ENCODE assay signal across 1 cellular context in the genomic region with DNA sequence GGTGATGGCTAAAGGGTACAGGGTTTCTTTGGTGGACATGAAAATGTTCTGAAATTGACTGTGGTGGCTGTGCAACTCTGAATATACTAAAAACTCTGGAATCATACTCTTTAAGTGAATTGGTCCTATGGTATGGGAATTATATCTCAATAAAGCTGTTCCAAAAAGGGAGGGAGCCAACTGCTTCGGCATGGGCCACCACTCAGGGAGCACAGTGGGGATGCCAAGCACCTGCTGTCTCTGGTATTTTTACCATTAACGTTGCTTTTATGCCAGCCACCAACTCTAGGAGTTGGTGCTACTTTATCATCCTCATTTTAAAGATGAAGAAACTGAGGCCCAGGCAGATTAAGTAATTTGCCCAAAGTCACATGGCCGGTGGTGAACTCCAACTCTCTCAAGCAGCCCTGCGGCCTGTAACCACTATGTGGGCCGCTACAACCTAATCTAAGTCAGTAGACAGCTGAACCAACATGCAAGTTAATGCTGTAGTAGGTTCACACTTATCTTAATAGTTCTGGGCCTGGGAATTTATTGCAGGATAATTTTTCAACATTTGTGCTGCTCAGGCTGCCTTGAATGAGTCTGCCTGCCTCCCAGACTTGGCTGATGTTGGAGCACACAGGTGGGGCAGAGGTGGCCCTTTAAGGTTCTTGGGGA.
TF ChIP-seq lines count a peak whose summit lies in the region.

No MANE protein-coding gene starts in this region.

TF ChIP-seq in GM23338, 12 proteins besides CTCF, POLR2A, EP300 and RAD21:
- TF ChIP-seq STAT1 (IDR thresholded peaks at IDR 0.05; ENCODE audit: unreplicated experiment) (no peak), JUNB (IDR thresholded peaks at IDR 0.05; ENCODE audit: unreplicated experiment) (no peak), POLR2AphosphoS5 (IDR thresholded peaks at IDR 0.05; ENCODE audit: low read depth) (no peak), ZNF114 (CRISPR knock-in tag; IDR thresholded peaks at IDR 0.05) (no peak), REST (IDR thresholded peaks at IDR 0.05; ENCODE audit: unreplicated experiment) (no peak), CREB1 (CRISPR knock-in tag; IDR thresholded peaks at IDR 0.05; ENCODE audit: low read depth) (no peak), ZNF331 (CRISPR knock-in tag; IDR thresholded peaks at IDR 0.05; ENCODE audit: low read depth) (no peak), EZH2phosphoT487 (IDR thresholded peaks at IDR 0.05; ENCODE audit: unreplicated experiment) (no peak), NANOG (IDR thresholded peaks at IDR 0.05; ENCODE audit: borderline replicate concordance) (no peak), EZH2 (IDR thresholded peaks at IDR 0.05; ENCODE audit: low read depth, unreplicated experiment) (no peak)
- TF ChIP-seq, protein P1, sequence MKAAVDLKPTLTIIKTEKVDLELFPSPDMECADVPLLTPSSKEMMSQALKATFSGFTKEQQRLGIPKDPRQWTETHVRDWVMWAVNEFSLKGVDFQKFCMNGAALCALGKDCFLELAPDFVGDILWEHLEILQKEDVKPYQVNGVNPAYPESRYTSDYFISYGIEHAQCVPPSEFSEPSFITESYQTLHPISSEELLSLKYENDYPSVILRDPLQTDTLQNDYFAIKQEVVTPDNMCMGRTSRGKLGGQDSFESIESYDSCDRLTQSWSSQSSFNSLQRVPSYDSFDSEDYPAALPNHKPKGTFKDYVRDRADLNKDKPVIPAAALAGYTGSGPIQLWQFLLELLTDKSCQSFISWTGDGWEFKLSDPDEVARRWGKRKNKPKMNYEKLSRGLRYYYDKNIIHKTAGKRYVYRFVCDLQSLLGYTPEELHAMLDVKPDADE (IDR thresholded peaks at IDR 0.05): no peak
- TF ChIP-seq, protein P2, sequence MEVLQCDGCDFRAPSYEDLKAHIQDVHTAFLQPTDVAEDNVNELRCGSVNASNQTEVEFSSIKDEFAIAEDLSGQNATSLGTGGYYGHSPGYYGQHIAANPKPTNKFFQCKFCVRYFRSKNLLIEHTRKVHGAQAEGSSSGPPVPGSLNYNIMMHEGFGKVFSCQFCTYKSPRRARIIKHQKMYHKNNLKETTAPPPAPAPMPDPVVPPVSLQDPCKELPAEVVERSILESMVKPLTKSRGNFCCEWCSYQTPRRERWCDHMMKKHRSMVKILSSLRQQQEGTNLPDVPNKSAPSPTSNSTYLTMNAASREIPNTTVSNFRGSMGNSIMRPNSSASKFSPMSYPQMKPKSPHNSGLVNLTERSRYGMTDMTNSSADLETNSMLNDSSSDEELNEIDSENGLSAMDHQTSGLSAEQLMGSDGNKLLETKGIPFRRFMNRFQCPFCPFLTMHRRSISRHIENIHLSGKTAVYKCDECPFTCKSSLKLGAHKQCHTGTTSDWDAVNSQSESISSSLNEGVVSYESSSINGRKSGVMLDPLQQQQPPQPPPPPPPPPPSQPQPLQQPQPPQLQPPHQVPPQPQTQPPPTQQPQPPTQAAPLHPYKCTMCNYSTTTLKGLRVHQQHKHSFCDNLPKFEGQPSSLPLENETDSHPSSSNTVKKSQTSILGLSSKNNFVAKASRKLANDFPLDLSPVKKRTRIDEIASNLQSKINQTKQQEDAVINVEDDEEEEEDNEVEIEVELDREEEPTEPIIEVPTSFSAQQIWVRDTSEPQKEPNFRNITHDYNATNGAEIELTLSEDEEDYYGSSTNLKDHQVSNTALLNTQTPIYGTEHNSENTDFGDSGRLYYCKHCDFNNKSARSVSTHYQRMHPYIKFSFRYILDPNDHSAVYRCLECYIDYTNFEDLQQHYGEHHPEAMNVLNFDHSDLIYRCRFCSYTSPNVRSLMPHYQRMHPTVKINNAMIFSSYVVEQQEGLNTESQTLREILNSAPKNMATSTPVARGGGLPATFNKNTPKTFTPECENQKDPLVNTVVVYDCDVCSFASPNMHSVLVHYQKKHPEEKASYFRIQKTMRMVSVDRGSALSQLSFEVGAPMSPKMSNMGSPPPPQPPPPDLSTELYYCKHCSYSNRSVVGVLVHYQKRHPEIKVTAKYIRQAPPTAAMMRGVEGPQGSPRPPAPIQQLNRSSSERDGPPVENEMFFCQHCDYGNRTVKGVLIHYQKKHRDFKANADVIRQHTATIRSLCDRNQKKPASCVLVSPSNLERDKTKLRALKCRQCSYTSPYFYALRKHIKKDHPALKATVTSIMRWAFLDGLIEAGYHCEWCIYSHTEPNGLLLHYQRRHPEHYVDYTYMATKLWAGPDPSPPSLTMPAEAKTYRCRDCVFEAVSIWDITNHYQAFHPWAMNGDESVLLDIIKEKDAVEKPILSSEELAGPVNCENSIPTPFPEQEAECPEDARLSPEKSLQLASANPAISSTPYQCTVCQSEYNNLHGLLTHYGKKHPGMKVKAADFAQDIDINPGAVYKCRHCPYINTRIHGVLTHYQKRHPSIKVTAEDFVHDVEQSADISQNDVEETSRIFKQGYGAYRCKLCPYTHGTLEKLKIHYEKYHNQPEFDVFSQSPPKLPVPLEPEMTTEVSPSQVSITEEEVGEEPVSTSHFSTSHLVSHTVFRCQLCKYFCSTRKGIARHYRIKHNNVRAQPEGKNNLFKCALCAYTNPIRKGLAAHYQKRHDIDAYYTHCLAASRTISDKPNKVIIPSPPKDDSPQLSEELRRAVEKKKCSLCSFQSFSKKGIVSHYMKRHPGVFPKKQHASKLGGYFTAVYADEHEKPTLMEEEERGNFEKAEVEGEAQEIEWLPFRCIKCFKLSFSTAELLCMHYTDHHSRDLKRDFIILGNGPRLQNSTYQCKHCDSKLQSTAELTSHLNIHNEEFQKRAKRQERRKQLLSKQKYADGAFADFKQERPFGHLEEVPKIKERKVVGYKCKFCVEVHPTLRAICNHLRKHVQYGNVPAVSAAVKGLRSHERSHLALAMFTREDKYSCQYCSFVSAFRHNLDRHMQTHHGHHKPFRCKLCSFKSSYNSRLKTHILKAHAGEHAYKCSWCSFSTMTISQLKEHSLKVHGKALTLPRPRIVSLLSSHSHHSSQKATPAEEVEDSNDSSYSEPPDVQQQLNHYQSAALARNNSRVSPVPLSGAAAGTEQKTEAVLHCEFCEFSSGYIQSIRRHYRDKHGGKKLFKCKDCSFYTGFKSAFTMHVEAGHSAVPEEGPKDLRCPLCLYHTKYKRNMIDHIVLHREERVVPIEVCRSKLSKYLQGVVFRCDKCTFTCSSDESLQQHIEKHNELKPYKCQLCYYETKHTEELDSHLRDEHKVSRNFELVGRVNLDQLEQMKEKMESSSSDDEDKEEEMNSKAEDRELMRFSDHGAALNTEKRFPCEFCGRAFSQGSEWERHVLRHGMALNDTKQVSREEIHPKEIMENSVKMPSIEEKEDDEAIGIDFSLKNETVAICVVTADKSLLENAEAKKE (CRISPR knock-in tag; IDR thresholded peaks at IDR 0.05): no peak
TF ChIP-seq in GM23338: peak in this region for 0.
